ENCODE assay signal across 2 cellular contexts in genomic region chr5:68652507-68652906, GRCh38.
TF ChIP-seq lines count a peak whose summit lies in the region.

No MANE protein-coding gene starts in this region.

TF ChIP-seq in liver, 16 proteins besides CTCF, POLR2A, EP300 and RAD21 (continued from another document):
- TF ChIP-seq YY1 (IDR thresholded peaks at IDR 0.05) (peak; percentile 57), FOXA1 (IDR thresholded peaks at IDR 0.05) (no peak), TAF1 (conservative IDR thresholded peaks at IDR 0.05) (no peak), HNF4G (IDR thresholded peaks at IDR 0.05) (no peak), ZBTB33 (IDR thresholded peaks at IDR 0.05) (peak; percentile 25), NR2F2 (IDR thresholded peaks at IDR 0.05) (no peak), JUND (IDR thresholded peaks at IDR 0.05) (no peak), HNF4A (conservative IDR thresholded peaks at IDR 0.05) (peak in 1 of 2 donors; percentile 32), GABPA (IDR thresholded peaks at IDR 0.05 in 1 of 2, conservative IDR thresholded peaks at IDR 0.05 in 1 of 2) (no peak), SP1 (IDR thresholded peaks at IDR 0.05) (no peak), FOXA2 (IDR thresholded peaks at IDR 0.05) (no peak)
- TF ChIP-seq, protein P1, sequence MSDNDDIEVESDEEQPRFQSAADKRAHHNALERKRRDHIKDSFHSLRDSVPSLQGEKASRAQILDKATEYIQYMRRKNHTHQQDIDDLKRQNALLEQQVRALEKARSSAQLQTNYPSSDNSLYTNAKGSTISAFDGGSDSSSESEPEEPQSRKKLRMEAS (IDR thresholded peaks at IDR 0.05), result peak; percentile 43
- TF ChIP-seq, protein P2, sequence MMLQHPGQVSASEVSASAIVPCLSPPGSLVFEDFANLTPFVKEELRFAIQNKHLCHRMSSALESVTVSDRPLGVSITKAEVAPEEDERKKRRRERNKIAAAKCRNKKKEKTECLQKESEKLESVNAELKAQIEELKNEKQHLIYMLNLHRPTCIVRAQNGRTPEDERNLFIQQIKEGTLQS (IDR thresholded peaks at IDR 0.05), result no peak

TF ChIP-seq in HepG2, 621 proteins besides CTCF, POLR2A, EP300 and RAD21 (continued from another document):
- TF ChIP-seq, protein P3, sequence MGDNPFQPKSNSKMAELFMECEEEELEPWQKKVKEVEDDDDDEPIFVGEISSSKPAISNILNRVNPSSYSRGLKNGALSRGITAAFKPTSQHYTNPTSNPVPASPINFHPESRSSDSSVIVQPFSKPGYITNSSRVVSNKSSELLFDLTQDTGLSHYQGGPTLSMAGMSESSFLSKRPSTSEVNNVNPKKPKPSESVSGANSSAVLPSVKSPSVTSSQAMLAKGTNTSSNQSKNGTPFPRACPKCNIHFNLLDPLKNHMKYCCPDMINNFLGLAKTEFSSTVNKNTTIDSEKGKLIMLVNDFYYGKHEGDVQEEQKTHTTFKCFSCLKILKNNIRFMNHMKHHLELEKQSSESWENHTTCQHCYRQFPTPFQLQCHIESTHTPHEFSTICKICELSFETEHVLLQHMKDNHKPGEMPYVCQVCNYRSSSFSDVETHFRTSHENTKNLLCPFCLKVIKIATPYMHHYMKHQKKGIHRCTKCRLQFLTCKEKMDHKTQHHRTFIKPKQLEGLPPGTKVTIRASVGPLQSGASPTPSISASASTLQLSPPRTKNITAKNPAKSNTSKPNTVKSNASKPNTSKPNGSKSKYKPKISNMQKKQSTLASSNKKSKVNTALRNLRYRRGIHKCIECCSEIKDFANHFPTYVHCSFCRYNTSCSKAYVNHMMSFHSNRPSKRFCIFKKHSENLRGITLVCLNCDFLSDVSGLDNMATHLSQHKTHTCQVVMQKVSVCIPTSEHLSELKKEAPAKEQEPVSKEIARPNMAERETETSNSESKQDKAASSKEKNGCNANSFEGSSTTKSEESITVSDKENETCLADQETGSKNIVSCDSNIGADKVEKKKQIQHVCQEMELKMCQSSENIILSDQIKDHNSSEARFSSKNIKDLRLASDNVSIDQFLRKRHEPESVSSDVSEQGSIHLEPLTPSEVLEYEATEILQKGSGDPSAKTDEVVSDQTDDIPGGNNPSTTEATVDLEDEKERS (CRISPR knock-in tag; IDR thresholded peaks at IDR 0.05), result no peak
- TF ChIP-seq RAD51 (IDR thresholded peaks at IDR 0.05; ENCODE audit: borderline replicate concordance), result no peak
